Comparison of ENCODE assay signal across 24 cellular contexts in genomic region chr2:234134496-234134895, GRCh38.
DNase-seq lines count a peak whose midpoint lies in the region; ATAC-seq, FAIRE-seq and TF ChIP-seq lines count a peak whose summit lies in the region.
"Had no signal": no experiment of that assay in that cellular context is flagged by ENCODE, and none has a peak within 500 bp of the region (broad histone marks: within the 10 kb centered on the region; RNA-seq: fewer than 3 reads in every experiment).

No MANE protein-coding gene starts in this region.

- H3K4me3 ChIP-seq in fibroblast of mammary gland (ENCODE audit: control insufficient read depth, low read depth, low read length): no peak overlapping the region
- H3K4me3 ChIP-seq: GM23338, SK-N-MC had no signal

- TF ChIP-seq CTCF in RWPE1 (conservative IDR thresholded peaks at IDR 0.05; ENCODE audit: low read depth) (no peak), fibroblast of mammary gland (conservative IDR thresholded peaks at IDR 0.05; ENCODE audit: control insufficient read depth, insufficient read depth, low read depth, low read length) (no peak)

- peak overlapping the region; percentile 82 for H3K27ac ChIP-seq in RWPE1
- H3K27ac ChIP-seq: 22Rv1, SK-N-MC had no signal

- FAIRE-seq in GM12892 (lab: Jason Lieb, UNC): no peak

- ATAC-seq in HG03439 (IDR thresholded peaks at IDR 0.05; ENCODE audit: unreplicated experiment) (no peak), T-helper 17 cell (no peak)

- DNase-seq in activated CD4-positive, alpha-beta memory T cell treated with anti-CD3 and anti-CD28 coated beads, Interleukin-2, amount 10 ng/mL, durations not matched to agents 7 days and 5 days: peak; percentile 1
- no peak for DNase-seq in activated CD4-positive, alpha-beta memory T cell treated with anti-CD3 and anti-CD28 coated beads for 36 hours
- no peak for DNase-seq in RWPE1 (ENCODE audit: low spot score)
- DNase-seq in fibroblast of mammary gland (ENCODE audit: low read depth): peak; percentile 30
- no peak for DNase-seq in GM12892 (ENCODE audit: insufficient read length)
- no peak for DNase-seq in cerebellar nuclear complex (lab: John Stamatoyannopoulos, UW)
- DNase-seq in T-helper 17 cell: no peak
- DNase-seq: ACHN; BE2C; CD4-positive, CD25-positive, alpha-beta regulatory T cell; DMS153; DND-41; H9; KBM-7; NCI-H1048; NCI-H1417; NCI-H1694; NCI-H2029 treated with DMSO at 0.1 percent for 48 hours; NCI-H69; SIG-M5 had no signal

- H3K9me3 ChIP-seq in T-helper 17 cell (ENCODE audit: control insufficient read depth, low read length, poor library complexity, severe bottlenecking): no peaks in the 10 kb centered on the region
- H3K9me3 ChIP-seq: BE2C had no signal

- H3K27ac Mint-ChIP-seq in activated CD4-positive, alpha-beta memory T cell treated with anti-CD3 and anti-CD28 coated beads, Interleukin-2, amount 10 ng/mL, durations not matched to agents 7 days and 5 days: no peak overlapping the region
- H3K27ac Mint-ChIP-seq in activated CD4-positive, alpha-beta memory T cell treated with anti-CD3 and anti-CD28 coated beads for 36 hours: no peak overlapping the region
- no peak overlapping the region for H3K27ac Mint-ChIP-seq in T-helper 17 cell
- H3K27ac Mint-ChIP-seq: CD4-positive, CD25-positive, alpha-beta regulatory T cell; GM23338; H9 had no signal

- intact Hi-C loops in activated CD4-positive, alpha-beta memory T cell treated with anti-CD3 and anti-CD28 coated beads for 36 hours (cut with micrococcal nuclease): loop anchor here (2.0 kb wide), 2 partner anchors 154 to 158 kb away; no protein-coding TSS in a partner anchor

- no peaks in the 10 kb centered on the region for H3K36me3 Mint-ChIP-seq in activated CD4-positive, alpha-beta memory T cell treated with anti-CD3 and anti-CD28 coated beads, Interleukin-2, amount 10 ng/mL, durations not matched to agents 7 days and 5 days (ENCODE audit: low read depth)
- H3K36me3 Mint-ChIP-seq in activated CD4-positive, alpha-beta memory T cell treated with anti-CD3 and anti-CD28 coated beads for 36 hours: no peaks in the 10 kb centered on the region
- no peaks in the 10 kb centered on the region for H3K36me3 Mint-ChIP-seq in T-helper 17 cell (ENCODE audit: low read depth)
- H3K36me3 Mint-ChIP-seq: CD4-positive, CD25-positive, alpha-beta regulatory T cell had no signal

- H3K4me3 Mint-ChIP-seq in activated CD4-positive, alpha-beta memory T cell treated with anti-CD3 and anti-CD28 coated beads, Interleukin-2, amount 10 ng/mL, durations not matched to agents 7 days and 5 days: no peak overlapping the region
- no peak overlapping the region for H3K4me3 Mint-ChIP-seq in activated CD4-positive, alpha-beta memory T cell treated with anti-CD3 and anti-CD28 coated beads for 36 hours
- H3K4me3 Mint-ChIP-seq in T-helper 17 cell: no peak overlapping the region
- H3K4me3 Mint-ChIP-seq: CD4-positive, CD25-positive, alpha-beta regulatory T cell; GM23338; H9 had no signal

- POLR2A ChIA-PET in activated CD4-positive, alpha-beta memory T cell treated with anti-CD3 and anti-CD28 coated beads, Interleukin-2, amount 10 ng/mL, durations not matched to agents 7 days and 5 days (lab: Charles Lee): interaction anchor here (1.0 to 1.6 kb wide), 3 partner anchors 12 to 363 kb away, joined by 4 to 6 read pairs (median 4); partner anchors contain the start of gene ARL4C
- POLR2A ChIA-PET in activated CD4-positive, alpha-beta memory T cell treated with anti-CD3 and anti-CD28 coated beads for 36 hours (lab: Charles Lee): no interaction called here
- POLR2A ChIA-PET in RWPE1 (lab: Yijun Ruan, JAX; ENCODE audit: low non-redundant PET): no interaction called here

- no peak for TF ChIP-seq POLR2A in GM12892 (IDR thresholded peaks at IDR 0.05; ENCODE audit: low read depth, low read length)

- no peaks in the 10 kb centered on the region for H3K9me3 Mint-ChIP-seq in activated CD4-positive, alpha-beta memory T cell treated with anti-CD3 and anti-CD28 coated beads, Interleukin-2, amount 10 ng/mL, durations not matched to agents 7 days and 5 days
- no peaks in the 10 kb centered on the region for H3K9me3 Mint-ChIP-seq in activated CD4-positive, alpha-beta memory T cell treated with anti-CD3 and anti-CD28 coated beads for 36 hours
- H3K9me3 Mint-ChIP-seq: CD4-positive, CD25-positive, alpha-beta regulatory T cell; GM23338; H9 had no signal

- CTCF ChIA-PET in activated CD4-positive, alpha-beta memory T cell treated with anti-CD3 and anti-CD28 coated beads, Interleukin-2, amount 10 ng/mL, durations not matched to agents 7 days and 5 days (lab: Charles Lee): interaction anchor here (0.8 to 4.0 kb wide), 4 partner anchors 349 to 411 kb away, joined by 3 to 50 read pairs (median 4); partner anchors contain the start of gene ARL4C
- CTCF ChIA-PET in activated CD4-positive, alpha-beta memory T cell treated with anti-CD3 and anti-CD28 coated beads for 36 hours (lab: Charles Lee): interaction anchor here (1.0 to 4.4 kb wide), 4 partner anchors 31 to 366 kb away, joined by 3 to 21 read pairs (median 6); no protein-coding TSS in a partner anchor
- CTCF ChIA-PET in RWPE1 (lab: Yijun Ruan, JAX): interaction anchor here (0.6 kb wide), 1 partner anchor 115 kb away, joined by 3 read pairs; no protein-coding TSS in a partner anchor

- H3K27me3 Mint-ChIP-seq in activated CD4-positive, alpha-beta memory T cell treated with anti-CD3 and anti-CD28 coated beads, Interleukin-2, amount 10 ng/mL, durations not matched to agents 7 days and 5 days: peaks cover 14% of the 10 kb centered on the region
- H3K27me3 Mint-ChIP-seq in activated CD4-positive, alpha-beta memory T cell treated with anti-CD3 and anti-CD28 coated beads for 36 hours: no peaks in the 10 kb centered on the region
- H3K27me3 Mint-ChIP-seq in T-helper 17 cell: peaks cover 4% of the 10 kb centered on the region

- H3K4me1 Mint-ChIP-seq in activated CD4-positive, alpha-beta memory T cell treated with anti-CD3 and anti-CD28 coated beads, Interleukin-2, amount 10 ng/mL, durations not matched to agents 7 days and 5 days: peaks cover 22% of the 10 kb centered on the region
- peaks cover 22% of the 10 kb centered on the region for H3K4me1 Mint-ChIP-seq in activated CD4-positive, alpha-beta memory T cell treated with anti-CD3 and anti-CD28 coated beads for 36 hours (ENCODE audit: low read depth)
- peaks cover 18% of the 10 kb centered on the region for H3K4me1 Mint-ChIP-seq in T-helper 17 cell

Comparison
In these comparisons a context has a peak if more than half of its experiments do, and no peak if none do; other contexts are left out.
1. DNase-seq: peak in activated CD4-positive, alpha-beta memory T cell treated with anti-CD3 and anti-CD28 coated beads, Interleukin-2, amount 10 ng/mL, durations not matched to agents 7 days and 5 days (single experiment) and fibroblast of mammary gland (single experiment); none in activated CD4-positive, alpha-beta memory T cell treated with anti-CD3 and anti-CD28 coated beads for 36 hours (single experiment), RWPE1 (single experiment), GM12892 (single experiment), cerebellar nuclear complex (0 of 2) and T-helper 17 cell (0 of 3).